ENCODE assay signal across 1 cellular context in the genomic region with DNA sequence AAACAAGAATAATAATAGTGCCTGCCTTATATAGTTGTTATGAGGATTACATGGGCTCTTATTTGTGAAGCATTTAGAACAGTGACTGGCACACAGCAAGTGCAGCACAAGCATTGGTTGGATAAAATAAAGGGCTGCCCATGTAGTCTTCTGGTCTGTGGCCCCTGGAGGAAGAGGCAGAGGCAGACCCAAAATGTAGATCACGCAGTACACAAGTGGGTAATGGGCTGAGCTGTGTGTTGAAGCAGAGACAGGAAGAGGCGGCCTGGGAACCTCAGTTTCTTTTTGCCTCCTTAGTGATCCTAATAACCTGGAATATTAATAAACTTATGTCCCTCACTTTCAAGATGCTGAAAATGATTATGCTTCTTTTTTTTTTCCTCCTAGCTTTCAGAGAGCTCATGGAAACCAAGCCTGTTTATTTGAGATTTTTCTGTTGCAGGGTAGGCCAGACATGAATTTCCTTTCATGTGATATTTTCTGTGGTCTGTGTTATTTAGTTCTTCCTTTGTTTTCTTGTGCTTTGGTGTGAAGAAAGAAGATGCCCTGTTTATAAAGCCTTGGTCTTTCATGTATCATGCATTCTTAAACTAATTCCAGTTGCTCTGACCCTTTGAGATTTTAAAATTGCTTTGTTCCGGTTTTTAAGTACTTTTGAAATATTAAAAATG.
TF ChIP-seq lines count a peak whose summit lies in the region.

No MANE protein-coding gene starts in this region.

TF ChIP-seq in GM23338, 12 proteins besides CTCF, POLR2A, EP300 and RAD21:
- TF ChIP-seq, protein P1, sequence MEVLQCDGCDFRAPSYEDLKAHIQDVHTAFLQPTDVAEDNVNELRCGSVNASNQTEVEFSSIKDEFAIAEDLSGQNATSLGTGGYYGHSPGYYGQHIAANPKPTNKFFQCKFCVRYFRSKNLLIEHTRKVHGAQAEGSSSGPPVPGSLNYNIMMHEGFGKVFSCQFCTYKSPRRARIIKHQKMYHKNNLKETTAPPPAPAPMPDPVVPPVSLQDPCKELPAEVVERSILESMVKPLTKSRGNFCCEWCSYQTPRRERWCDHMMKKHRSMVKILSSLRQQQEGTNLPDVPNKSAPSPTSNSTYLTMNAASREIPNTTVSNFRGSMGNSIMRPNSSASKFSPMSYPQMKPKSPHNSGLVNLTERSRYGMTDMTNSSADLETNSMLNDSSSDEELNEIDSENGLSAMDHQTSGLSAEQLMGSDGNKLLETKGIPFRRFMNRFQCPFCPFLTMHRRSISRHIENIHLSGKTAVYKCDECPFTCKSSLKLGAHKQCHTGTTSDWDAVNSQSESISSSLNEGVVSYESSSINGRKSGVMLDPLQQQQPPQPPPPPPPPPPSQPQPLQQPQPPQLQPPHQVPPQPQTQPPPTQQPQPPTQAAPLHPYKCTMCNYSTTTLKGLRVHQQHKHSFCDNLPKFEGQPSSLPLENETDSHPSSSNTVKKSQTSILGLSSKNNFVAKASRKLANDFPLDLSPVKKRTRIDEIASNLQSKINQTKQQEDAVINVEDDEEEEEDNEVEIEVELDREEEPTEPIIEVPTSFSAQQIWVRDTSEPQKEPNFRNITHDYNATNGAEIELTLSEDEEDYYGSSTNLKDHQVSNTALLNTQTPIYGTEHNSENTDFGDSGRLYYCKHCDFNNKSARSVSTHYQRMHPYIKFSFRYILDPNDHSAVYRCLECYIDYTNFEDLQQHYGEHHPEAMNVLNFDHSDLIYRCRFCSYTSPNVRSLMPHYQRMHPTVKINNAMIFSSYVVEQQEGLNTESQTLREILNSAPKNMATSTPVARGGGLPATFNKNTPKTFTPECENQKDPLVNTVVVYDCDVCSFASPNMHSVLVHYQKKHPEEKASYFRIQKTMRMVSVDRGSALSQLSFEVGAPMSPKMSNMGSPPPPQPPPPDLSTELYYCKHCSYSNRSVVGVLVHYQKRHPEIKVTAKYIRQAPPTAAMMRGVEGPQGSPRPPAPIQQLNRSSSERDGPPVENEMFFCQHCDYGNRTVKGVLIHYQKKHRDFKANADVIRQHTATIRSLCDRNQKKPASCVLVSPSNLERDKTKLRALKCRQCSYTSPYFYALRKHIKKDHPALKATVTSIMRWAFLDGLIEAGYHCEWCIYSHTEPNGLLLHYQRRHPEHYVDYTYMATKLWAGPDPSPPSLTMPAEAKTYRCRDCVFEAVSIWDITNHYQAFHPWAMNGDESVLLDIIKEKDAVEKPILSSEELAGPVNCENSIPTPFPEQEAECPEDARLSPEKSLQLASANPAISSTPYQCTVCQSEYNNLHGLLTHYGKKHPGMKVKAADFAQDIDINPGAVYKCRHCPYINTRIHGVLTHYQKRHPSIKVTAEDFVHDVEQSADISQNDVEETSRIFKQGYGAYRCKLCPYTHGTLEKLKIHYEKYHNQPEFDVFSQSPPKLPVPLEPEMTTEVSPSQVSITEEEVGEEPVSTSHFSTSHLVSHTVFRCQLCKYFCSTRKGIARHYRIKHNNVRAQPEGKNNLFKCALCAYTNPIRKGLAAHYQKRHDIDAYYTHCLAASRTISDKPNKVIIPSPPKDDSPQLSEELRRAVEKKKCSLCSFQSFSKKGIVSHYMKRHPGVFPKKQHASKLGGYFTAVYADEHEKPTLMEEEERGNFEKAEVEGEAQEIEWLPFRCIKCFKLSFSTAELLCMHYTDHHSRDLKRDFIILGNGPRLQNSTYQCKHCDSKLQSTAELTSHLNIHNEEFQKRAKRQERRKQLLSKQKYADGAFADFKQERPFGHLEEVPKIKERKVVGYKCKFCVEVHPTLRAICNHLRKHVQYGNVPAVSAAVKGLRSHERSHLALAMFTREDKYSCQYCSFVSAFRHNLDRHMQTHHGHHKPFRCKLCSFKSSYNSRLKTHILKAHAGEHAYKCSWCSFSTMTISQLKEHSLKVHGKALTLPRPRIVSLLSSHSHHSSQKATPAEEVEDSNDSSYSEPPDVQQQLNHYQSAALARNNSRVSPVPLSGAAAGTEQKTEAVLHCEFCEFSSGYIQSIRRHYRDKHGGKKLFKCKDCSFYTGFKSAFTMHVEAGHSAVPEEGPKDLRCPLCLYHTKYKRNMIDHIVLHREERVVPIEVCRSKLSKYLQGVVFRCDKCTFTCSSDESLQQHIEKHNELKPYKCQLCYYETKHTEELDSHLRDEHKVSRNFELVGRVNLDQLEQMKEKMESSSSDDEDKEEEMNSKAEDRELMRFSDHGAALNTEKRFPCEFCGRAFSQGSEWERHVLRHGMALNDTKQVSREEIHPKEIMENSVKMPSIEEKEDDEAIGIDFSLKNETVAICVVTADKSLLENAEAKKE (CRISPR knock-in tag; IDR thresholded peaks at IDR 0.05), result no peak
- no peak for TF ChIP-seq NANOG (IDR thresholded peaks at IDR 0.05; ENCODE audit: borderline replicate concordance)
- no peak for TF ChIP-seq POLR2AphosphoS5 (IDR thresholded peaks at IDR 0.05; ENCODE audit: low read depth)
- TF ChIP-seq STAT1 (IDR thresholded peaks at IDR 0.05; ENCODE audit: unreplicated experiment), result no peak
- TF ChIP-seq ZNF114 (CRISPR knock-in tag; IDR thresholded peaks at IDR 0.05), result no peak
- TF ChIP-seq, protein P2, sequence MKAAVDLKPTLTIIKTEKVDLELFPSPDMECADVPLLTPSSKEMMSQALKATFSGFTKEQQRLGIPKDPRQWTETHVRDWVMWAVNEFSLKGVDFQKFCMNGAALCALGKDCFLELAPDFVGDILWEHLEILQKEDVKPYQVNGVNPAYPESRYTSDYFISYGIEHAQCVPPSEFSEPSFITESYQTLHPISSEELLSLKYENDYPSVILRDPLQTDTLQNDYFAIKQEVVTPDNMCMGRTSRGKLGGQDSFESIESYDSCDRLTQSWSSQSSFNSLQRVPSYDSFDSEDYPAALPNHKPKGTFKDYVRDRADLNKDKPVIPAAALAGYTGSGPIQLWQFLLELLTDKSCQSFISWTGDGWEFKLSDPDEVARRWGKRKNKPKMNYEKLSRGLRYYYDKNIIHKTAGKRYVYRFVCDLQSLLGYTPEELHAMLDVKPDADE (IDR thresholded peaks at IDR 0.05), result no peak
- no peak for TF ChIP-seq EZH2 (IDR thresholded peaks at IDR 0.05; ENCODE audit: low read depth, unreplicated experiment)
- TF ChIP-seq REST (IDR thresholded peaks at IDR 0.05; ENCODE audit: unreplicated experiment), result no peak
- TF ChIP-seq EZH2phosphoT487 (IDR thresholded peaks at IDR 0.05; ENCODE audit: unreplicated experiment), result no peak
- TF ChIP-seq JUNB (IDR thresholded peaks at IDR 0.05; ENCODE audit: unreplicated experiment), result no peak
- no peak for TF ChIP-seq CREB1 (CRISPR knock-in tag; IDR thresholded peaks at IDR 0.05; ENCODE audit: low read depth)
- TF ChIP-seq ZNF331 (CRISPR knock-in tag; IDR thresholded peaks at IDR 0.05; ENCODE audit: low read depth), result no peak
